In the genomic region with DNA sequence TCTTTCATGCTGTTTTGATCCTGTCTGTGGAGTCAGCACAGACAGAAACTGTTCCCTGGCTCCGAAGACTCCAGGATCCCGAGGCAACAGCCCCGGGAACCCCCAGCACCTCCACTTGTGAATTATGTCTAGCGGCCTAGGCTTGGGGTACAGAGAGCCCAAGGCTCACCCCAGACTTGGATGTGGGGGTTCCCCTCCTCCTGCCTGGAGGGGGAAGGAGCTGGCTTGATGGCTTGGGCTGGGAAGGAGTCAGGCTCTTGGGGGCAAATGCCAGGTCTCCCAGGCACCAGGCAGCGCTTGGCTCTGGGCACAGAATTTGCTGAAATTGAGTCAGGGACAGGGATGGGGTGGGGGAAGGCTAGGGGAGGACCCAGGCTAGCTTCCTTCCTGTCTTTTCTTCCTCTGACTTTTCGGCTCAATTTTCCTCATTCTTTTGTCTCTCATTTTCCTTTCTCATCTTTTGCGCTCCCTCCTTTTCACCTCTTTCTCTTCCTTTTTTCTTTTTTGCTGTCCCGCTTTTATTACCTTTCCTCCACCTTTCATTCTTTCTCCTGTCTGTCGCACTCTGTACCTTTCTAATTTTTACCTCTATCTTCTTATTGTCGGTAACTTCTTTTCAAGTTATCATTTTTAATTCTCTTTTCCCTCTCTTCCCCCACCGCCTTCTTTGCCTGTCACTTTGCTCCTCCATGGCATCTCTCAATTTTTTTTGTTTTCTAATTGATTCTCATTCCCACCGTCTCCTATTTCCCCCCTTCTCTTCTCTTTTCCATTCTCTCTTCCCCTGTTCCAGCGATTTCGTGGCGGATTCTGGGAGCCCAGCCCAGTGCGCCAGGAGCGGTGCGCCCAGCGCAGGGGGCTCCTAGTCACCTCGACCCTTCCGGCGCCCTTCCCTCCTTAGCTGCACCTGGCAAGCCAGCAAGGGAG, we compare ENCODE assay signal across 2 cellular contexts.
TF ChIP-seq lines count a peak whose summit lies in the region.

No MANE protein-coding gene starts in this region.

TF ChIP-seq in SK-N-SH, 30 proteins besides CTCF, POLR2A, EP300 and RAD21 (continued from another document):
- TF ChIP-seq, protein P1, sequence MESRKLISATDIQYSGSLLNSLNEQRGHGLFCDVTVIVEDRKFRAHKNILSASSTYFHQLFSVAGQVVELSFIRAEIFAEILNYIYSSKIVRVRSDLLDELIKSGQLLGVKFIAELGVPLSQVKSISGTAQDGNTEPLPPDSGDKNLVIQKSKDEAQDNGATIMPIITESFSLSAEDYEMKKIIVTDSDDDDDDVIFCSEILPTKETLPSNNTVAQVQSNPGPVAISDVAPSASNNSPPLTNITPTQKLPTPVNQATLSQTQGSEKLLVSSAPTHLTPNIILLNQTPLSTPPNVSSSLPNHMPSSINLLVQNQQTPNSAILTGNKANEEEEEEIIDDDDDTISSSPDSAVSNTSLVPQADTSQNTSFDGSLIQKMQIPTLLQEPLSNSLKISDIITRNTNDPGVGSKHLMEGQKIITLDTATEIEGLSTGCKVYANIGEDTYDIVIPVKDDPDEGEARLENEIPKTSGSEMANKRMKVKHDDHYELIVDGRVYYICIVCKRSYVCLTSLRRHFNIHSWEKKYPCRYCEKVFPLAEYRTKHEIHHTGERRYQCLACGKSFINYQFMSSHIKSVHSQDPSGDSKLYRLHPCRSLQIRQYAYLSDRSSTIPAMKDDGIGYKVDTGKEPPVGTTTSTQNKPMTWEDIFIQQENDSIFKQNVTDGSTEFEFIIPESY (IDR thresholded peaks at IDR 0.05; ENCODE audit: borderline replicate concordance, low read depth) = no peak
- TF ChIP-seq EZH2phosphoT487 (IDR thresholded peaks at IDR 0.05; ENCODE audit: borderline replicate concordance, low read depth) = no peak
- TF ChIP-seq FOSL2 (IDR thresholded peaks at IDR 0.05; ENCODE audit: borderline replicate concordance, low read depth) = no peak
- TF ChIP-seq, protein P2, sequence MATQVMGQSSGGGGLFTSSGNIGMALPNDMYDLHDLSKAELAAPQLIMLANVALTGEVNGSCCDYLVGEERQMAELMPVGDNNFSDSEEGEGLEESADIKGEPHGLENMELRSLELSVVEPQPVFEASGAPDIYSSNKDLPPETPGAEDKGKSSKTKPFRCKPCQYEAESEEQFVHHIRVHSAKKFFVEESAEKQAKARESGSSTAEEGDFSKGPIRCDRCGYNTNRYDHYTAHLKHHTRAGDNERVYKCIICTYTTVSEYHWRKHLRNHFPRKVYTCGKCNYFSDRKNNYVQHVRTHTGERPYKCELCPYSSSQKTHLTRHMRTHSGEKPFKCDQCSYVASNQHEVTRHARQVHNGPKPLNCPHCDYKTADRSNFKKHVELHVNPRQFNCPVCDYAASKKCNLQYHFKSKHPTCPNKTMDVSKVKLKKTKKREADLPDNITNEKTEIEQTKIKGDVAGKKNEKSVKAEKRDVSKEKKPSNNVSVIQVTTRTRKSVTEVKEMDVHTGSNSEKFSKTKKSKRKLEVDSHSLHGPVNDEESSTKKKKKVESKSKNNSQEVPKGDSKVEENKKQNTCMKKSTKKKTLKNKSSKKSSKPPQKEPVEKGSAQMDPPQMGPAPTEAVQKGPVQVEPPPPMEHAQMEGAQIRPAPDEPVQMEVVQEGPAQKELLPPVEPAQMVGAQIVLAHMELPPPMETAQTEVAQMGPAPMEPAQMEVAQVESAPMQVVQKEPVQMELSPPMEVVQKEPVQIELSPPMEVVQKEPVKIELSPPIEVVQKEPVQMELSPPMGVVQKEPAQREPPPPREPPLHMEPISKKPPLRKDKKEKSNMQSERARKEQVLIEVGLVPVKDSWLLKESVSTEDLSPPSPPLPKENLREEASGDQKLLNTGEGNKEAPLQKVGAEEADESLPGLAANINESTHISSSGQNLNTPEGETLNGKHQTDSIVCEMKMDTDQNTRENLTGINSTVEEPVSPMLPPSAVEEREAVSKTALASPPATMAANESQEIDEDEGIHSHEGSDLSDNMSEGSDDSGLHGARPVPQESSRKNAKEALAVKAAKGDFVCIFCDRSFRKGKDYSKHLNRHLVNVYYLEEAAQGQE (IDR thresholded peaks at IDR 0.05; ENCODE audit: low read depth, low read length) = no peak

TF ChIP-seq in SK-N-SH treated with all-trans-retinoic acid at 6 μM for 48 hours, 23 proteins besides CTCF, POLR2A, EP300 and RAD21 (continued from another document):
- TF ChIP-seq, protein P3, sequence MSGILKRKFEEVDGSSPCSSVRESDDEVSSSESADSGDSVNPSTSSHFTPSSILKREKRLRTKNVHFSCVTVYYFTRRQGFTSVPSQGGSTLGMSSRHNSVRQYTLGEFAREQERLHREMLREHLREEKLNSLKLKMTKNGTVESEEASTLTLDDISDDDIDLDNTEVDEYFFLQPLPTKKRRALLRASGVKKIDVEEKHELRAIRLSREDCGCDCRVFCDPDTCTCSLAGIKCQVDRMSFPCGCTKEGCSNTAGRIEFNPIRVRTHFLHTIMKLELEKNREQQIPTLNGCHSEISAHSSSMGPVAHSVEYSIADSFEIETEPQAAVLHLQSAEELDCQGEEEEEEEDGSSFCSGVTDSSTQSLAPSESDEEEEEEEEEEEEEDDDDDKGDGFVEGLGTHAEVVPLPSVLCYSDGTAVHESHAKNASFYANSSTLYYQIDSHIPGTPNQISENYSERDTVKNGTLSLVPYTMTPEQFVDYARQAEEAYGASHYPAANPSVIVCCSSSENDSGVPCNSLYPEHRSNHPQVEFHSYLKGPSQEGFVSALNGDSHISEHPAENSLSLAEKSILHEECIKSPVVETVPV (CRISPR knock-in tag; IDR thresholded peaks at IDR 0.05) = no peak
- TF ChIP-seq, protein P4, sequence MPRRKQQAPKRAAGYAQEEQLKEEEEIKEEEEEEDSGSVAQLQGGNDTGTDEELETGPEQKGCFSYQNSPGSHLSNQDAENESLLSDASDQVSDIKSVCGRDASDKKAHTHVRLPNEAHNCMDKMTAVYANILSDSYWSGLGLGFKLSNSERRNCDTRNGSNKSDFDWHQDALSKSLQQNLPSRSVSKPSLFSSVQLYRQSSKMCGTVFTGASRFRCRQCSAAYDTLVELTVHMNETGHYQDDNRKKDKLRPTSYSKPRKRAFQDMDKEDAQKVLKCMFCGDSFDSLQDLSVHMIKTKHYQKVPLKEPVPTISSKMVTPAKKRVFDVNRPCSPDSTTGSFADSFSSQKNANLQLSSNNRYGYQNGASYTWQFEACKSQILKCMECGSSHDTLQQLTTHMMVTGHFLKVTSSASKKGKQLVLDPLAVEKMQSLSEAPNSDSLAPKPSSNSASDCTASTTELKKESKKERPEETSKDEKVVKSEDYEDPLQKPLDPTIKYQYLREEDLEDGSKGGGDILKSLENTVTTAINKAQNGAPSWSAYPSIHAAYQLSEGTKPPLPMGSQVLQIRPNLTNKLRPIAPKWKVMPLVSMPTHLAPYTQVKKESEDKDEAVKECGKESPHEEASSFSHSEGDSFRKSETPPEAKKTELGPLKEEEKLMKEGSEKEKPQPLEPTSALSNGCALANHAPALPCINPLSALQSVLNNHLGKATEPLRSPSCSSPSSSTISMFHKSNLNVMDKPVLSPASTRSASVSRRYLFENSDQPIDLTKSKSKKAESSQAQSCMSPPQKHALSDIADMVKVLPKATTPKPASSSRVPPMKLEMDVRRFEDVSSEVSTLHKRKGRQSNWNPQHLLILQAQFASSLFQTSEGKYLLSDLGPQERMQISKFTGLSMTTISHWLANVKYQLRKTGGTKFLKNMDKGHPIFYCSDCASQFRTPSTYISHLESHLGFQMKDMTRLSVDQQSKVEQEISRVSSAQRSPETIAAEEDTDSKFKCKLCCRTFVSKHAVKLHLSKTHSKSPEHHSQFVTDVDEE (CRISPR knock-in tag; IDR thresholded peaks at IDR 0.05) = no peak
